25 cellular contexts compared by ENCODE assay signal in genomic region chr3:32857921-32858320, GRCh38. TPM values are rescaled to one million over a fixed set of nuclear protein-coding genes. Genes with fewer than 3 reads are reported as not detected.
"Had no signal": no experiment of that assay in that cellular context is flagged by ENCODE, and none has a peak within 500 bp of the region (broad histone marks: within the 10 kb centered on the region; RNA-seq: fewer than 3 reads in every experiment).

No MANE protein-coding gene starts in this region.

- H3K4me3 Mint-ChIP-seq: activated CD4-positive, alpha-beta memory T cell treated with anti-CD3 and anti-CD28 coated beads, Interleukin-2, amount 10 ng/mL, durations not matched to agents 7 days and 5 days; activated CD8-positive, alpha-beta memory T cell treated with anti-CD3 and anti-CD28 coated beads, Interleukin-2, amount 10 ng/mL, durations not matched to agents 7 days and 5 days; activated naive CD8-positive, alpha-beta T cell treated with anti-CD3 and anti-CD28 coated beads for 36 hours; effector memory CD8-positive, alpha-beta T cell; mesothelial cell of epicardium; natural killer cell treated with Interleukin-12 subunit alpha and Interleukin-12 subunit beta and Interleukin-15 and Interleukin-18, amount 100 ng/mL, for 72 hours had no signal

- ATAC-seq: activated CD8-positive, alpha-beta memory T cell treated with anti-CD3 and anti-CD28 coated beads, Interleukin-2, amount 10 ng/mL, durations not matched to agents 7 days and 5 days; effector memory CD8-positive, alpha-beta T cell; foreskin keratinocyte; left lobe of liver; natural killer cell treated with Interleukin-12 subunit alpha and Interleukin-12 subunit beta and Interleukin-15 and Interleukin-18, amount 100 ng/mL, for 72 hours had no signal

- H3K4me3 ChIP-seq: lung, thyroid gland had no signal

- H3K4me1 ChIP-seq: foreskin keratinocyte had no signal

- H3K27ac ChIP-seq: epithelial cell of prostate, foreskin keratinocyte, thyroid gland had no signal

- H3K27me3 ChIP-seq: thyroid gland had no signal

- FAIRE-seq: keratinocyte had no signal

- H3K9me3 Mint-ChIP-seq: activated CD4-positive, alpha-beta memory T cell treated with anti-CD3 and anti-CD28 coated beads, Interleukin-2, amount 10 ng/mL, durations not matched to agents 7 days and 5 days; activated naive CD8-positive, alpha-beta T cell treated with anti-CD3 and anti-CD28 coated beads for 36 hours; effector memory CD8-positive, alpha-beta T cell; mesothelial cell of epicardium; natural killer cell treated with Interleukin-12 subunit alpha and Interleukin-12 subunit beta and Interleukin-15 and Interleukin-18, amount 100 ng/mL, for 72 hours had no signal

- H3K36me3 ChIP-seq: thyroid gland had no signal

- H3K4me1 Mint-ChIP-seq: activated CD4-positive, alpha-beta memory T cell treated with anti-CD3 and anti-CD28 coated beads, Interleukin-2, amount 10 ng/mL, durations not matched to agents 7 days and 5 days; activated CD8-positive, alpha-beta memory T cell treated with anti-CD3 and anti-CD28 coated beads, Interleukin-2, amount 10 ng/mL, durations not matched to agents 7 days and 5 days; activated naive CD8-positive, alpha-beta T cell treated with anti-CD3 and anti-CD28 coated beads for 36 hours had no signal

- H3K27ac Mint-ChIP-seq: activated CD4-positive, alpha-beta memory T cell treated with anti-CD3 and anti-CD28 coated beads, Interleukin-2, amount 10 ng/mL, durations not matched to agents 7 days and 5 days; activated CD8-positive, alpha-beta memory T cell treated with anti-CD3 and anti-CD28 coated beads, Interleukin-2, amount 10 ng/mL, durations not matched to agents 7 days and 5 days; activated naive CD8-positive, alpha-beta T cell treated with anti-CD3 and anti-CD28 coated beads for 36 hours; effector memory CD8-positive, alpha-beta T cell; mesothelial cell of epicardium; natural killer cell treated with Interleukin-12 subunit alpha and Interleukin-12 subunit beta and Interleukin-15 and Interleukin-18, amount 100 ng/mL, for 72 hours had no signal

- H3K36me3 Mint-ChIP-seq: activated CD8-positive, alpha-beta memory T cell treated with anti-CD3 and anti-CD28 coated beads, Interleukin-2, amount 10 ng/mL, durations not matched to agents 7 days and 5 days; activated naive CD8-positive, alpha-beta T cell treated with anti-CD3 and anti-CD28 coated beads for 36 hours; mesothelial cell of epicardium; natural killer cell treated with Interleukin-12 subunit alpha and Interleukin-12 subunit beta and Interleukin-15 and Interleukin-18, amount 100 ng/mL, for 72 hours had no signal

- DNase-seq: activated CD4-positive, alpha-beta memory T cell treated with anti-CD3 and anti-CD28 coated beads, Interleukin-2, amount 10 ng/mL, durations not matched to agents 7 days and 5 days; activated CD4-positive, alpha-beta T cell treated with anti-CD3 and anti-CD28 coated beads for 48 hours; activated CD4-positive, CD25-positive, alpha-beta regulatory T cell; activated CD8-positive, alpha-beta memory T cell treated with anti-CD3 and anti-CD28 coated beads, Interleukin-2, amount 10 ng/mL, durations not matched to agents 7 days and 5 days; activated naive CD4-positive, alpha-beta T cell; activated naive CD8-positive, alpha-beta T cell treated with anti-CD3 and anti-CD28 coated beads for 36 hours; amniotic stem cell; dermis blood vessel endothelial cell; effector memory CD8-positive, alpha-beta T cell; foreskin keratinocyte; glutamatergic neuron; hypothalamus; stimulated activated CD4-positive, alpha-beta T cell treated with anti-CD3 and anti-CD28 coated beads, Interleukin-12 subunit alpha, Interleukin-12 subunit beta, amount 100 ng/mL, for 4 hours; stimulated activated CD4-positive, alpha-beta T cell treated with anti-CD3 and anti-CD28 coated beads, Interleukin-2, amount 100 ng/mL, for 24 hours; stimulated activated naive CD4-positive, alpha-beta T cell treated with Interleukin-2 at 50 U/mL for 16 hours; thyroid gland had no signal

- H3K9me3 ChIP-seq: thyroid gland had no signal

- H3K27me3 Mint-ChIP-seq: activated naive CD8-positive, alpha-beta T cell treated with anti-CD3 and anti-CD28 coated beads for 36 hours had no signal

RNA-seq across cellular contexts. Expression of gene TRIM71, which starts 40.1 kb away (rescaled TPM):
- total RNA-seq: activated CD4-positive, alpha-beta memory T cell treated with anti-CD3 and anti-CD28 coated beads, Interleukin-2, amount 10 ng/mL, durations not matched to agents 7 days and 5 days; cardiac septum; dermis blood vessel endothelial cell; foreskin keratinocyte; natural killer cell treated with Interleukin-12 subunit alpha and Interleukin-12 subunit beta and Interleukin-15 and Interleukin-18, amount 100 ng/mL, for 72 hours; posterior vena cava had no signal
- polyA plus RNA-seq: foreskin keratinocyte, keratinocyte, urinary bladder had no signal
